ENCODE assay signal across 30 cellular contexts in genomic region chr6:18221288-18221615, GRCh38. TPM values are rescaled to one million over a fixed set of nuclear protein-coding genes. Genes with fewer than 3 reads are reported as not detected.
DNase-seq lines count a peak whose midpoint lies in the region; ATAC-seq and TF ChIP-seq lines count a peak whose summit lies in the region.
"Had no signal": no experiment of that assay in that cellular context is flagged by ENCODE, and none has a peak within 500 bp of the region (broad histone marks: within the 10 kb centered on the region; RNA-seq: fewer than 3 reads in every experiment).

No MANE protein-coding gene starts in this region.

- H3K27me3 ChIP-seq in GM23338 (ENCODE audit: insufficient read depth) (no peaks in the 10 kb centered on the region), right cardiac atrium (ENCODE audit: control insufficient read depth, insufficient read depth) (no peaks in the 10 kb centered on the region)
- H3K27me3 ChIP-seq in naive thymus-derived CD4-positive, alpha-beta T cell (ENCODE audit: control insufficient read depth in 2 of 2, insufficient read depth in 2 of 2, low read length in 2 of 2) = no peaks in the 10 kb centered on the region
- H3K27me3 ChIP-seq: gastrocnemius medialis, ovary, uterus had no signal

- POLR2A ChIA-PET in naive thymus-derived CD4-positive, alpha-beta T cell (lab: Charles Lee) = no interaction called here

- no peak overlapping the region for H2AFZ ChIP-seq in GM23338

- H3F3A ChIP-seq in GM23338 (replicated peaks; ENCODE audit: low read depth) = no peaks in the 10 kb centered on the region

- no peaks in the 10 kb centered on the region for H3K9me3 Mint-ChIP-seq in activated naive CD4-positive, alpha-beta T cell treated with anti-CD3 and anti-CD28 coated beads for 36 hours
- H3K9me3 Mint-ChIP-seq in GM23338 = no peaks in the 10 kb centered on the region
- H3K9me3 Mint-ChIP-seq in activated naive CD8-positive, alpha-beta T cell treated with anti-CD3 and anti-CD28 coated beads, Interleukin-2, amount 50 U/mL, for 24 hours = no peaks in the 10 kb centered on the region
- peaks cover 0 to 3% (median 0%) of the 10 kb centered on the region in 11 donors for H3K9me3 Mint-ChIP-seq in naive thymus-derived CD4-positive, alpha-beta T cell
- H3K9me3 Mint-ChIP-seq: brain, nephron had no signal

- no peak for TF ChIP-seq CTCF in GM23338 (conservative IDR thresholded peaks at IDR 0.05; ENCODE audit: low read depth in 2 of 2)

- peak; percentile 28; the same call in 2 of the 3 replicates for ATAC-seq in GM23338
- ATAC-seq in activated naive CD8-positive, alpha-beta T cell treated with anti-CD3 and anti-CD28 coated beads, Interleukin-2, amount 50 U/mL, for 24 hours = no peak
- no peak for ATAC-seq in naive thymus-derived CD4-positive, alpha-beta T cell
- no peak for ATAC-seq in right cardiac atrium
- no peak for ATAC-seq in HG02938 (IDR thresholded peaks at IDR 0.05; ENCODE audit: unreplicated experiment)
- ATAC-seq: activated CD8-positive, alpha-beta T cell treated with anti-CD3 and anti-CD28 coated beads, Interleukin-2, amount 10 ng/mL, durations not matched to agents 7 days and 5 days; gastrocnemius medialis; Right ventricle myocardium inferior; stimulated activated naive CD8-positive, alpha-beta T cell treated with anti-CD3 and anti-CD28 coated beads, Interleukin-15, Interleukin-2, amounts not matched to agents 100 U/mL and 50 U/mL, for 24 hours had no signal

- no peak overlapping the region for H3K4me2 ChIP-seq in GM23338

- H3K36me3 Mint-ChIP-seq in activated naive CD4-positive, alpha-beta T cell treated with anti-CD3 and anti-CD28 coated beads for 36 hours (ENCODE audit: low read depth) = peaks cover 45% of the 10 kb centered on the region
- H3K36me3 Mint-ChIP-seq in GM23338 (ENCODE audit: low read depth) = peaks cover 50% of the 10 kb centered on the region
- H3K36me3 Mint-ChIP-seq in activated naive CD8-positive, alpha-beta T cell treated with anti-CD3 and anti-CD28 coated beads, Interleukin-2, amount 50 U/mL, for 24 hours (ENCODE audit: low read depth) = peaks cover 59% of the 10 kb centered on the region
- H3K36me3 Mint-ChIP-seq in naive thymus-derived CD4-positive, alpha-beta T cell = peaks cover 9 to 68% (median 38%) of the 10 kb centered on the region in 5 donors

- WGBS in right cardiac atrium = 91% methylated on average over 4 of the region's 4 CpGs

- H3K27ac ChIP-seq in GM23338 (ENCODE audit: low read depth) = peak overlapping the region; percentile 76
- no peak overlapping the region for H3K27ac ChIP-seq in naive thymus-derived CD4-positive, alpha-beta T cell (ENCODE audit: low read depth, low read length)
- H3K27ac ChIP-seq in right cardiac atrium (ENCODE audit: low read length) = no peak overlapping the region
- H3K27ac ChIP-seq: gastrocnemius medialis, HL-60, ovary, thoracic aorta, uterus had no signal

- CTCF ChIA-PET in activated naive CD4-positive, alpha-beta T cell treated with anti-CD3 and anti-CD28 coated beads for 36 hours (lab: Charles Lee) = interaction anchor here (0.5 kb wide), 1 partner anchor 51 kb away, joined by 3 read pairs; no protein-coding TSS in a partner anchor
- CTCF ChIA-PET in naive thymus-derived CD4-positive, alpha-beta T cell (lab: Charles Lee) = no interaction called here

- H3K9me3 ChIP-seq in naive thymus-derived CD4-positive, alpha-beta T cell (ENCODE audit: control insufficient read depth in 2 of 3, low read length in 3 of 3) = no peaks in the 10 kb centered on the region
- H3K9me3 ChIP-seq in right cardiac atrium (ENCODE audit: control insufficient read depth, low read length) = no peaks in the 10 kb centered on the region
- H3K9me3 ChIP-seq: gastrocnemius medialis, ovary, thoracic aorta, uterus had no signal

- H3K36me3 ChIP-seq in GM23338 (ENCODE audit: insufficient read depth) = peaks cover 24% of the 10 kb centered on the region; the same call in 1 of the 2 replicates
- peaks cover 3 to 48% (median 9%) of the 10 kb centered on the region in 3 experiments for H3K36me3 ChIP-seq in naive thymus-derived CD4-positive, alpha-beta T cell (ENCODE audit: control insufficient read depth in 2 of 3, insufficient read depth in 3 of 3, low read length in 3 of 3)
- H3K36me3 ChIP-seq: ovary, uterus had no signal

- no peaks in the 10 kb centered on the region for H3K27me3 Mint-ChIP-seq in activated naive CD4-positive, alpha-beta T cell treated with anti-CD3 and anti-CD28 coated beads for 36 hours (ENCODE audit: low read depth)
- peaks cover 6% of the 10 kb centered on the region for H3K27me3 Mint-ChIP-seq in GM23338 (ENCODE audit: insufficient read depth, low read depth, poor library complexity)
- H3K27me3 Mint-ChIP-seq in activated naive CD8-positive, alpha-beta T cell treated with anti-CD3 and anti-CD28 coated beads, Interleukin-2, amount 50 U/mL, for 24 hours = no peaks in the 10 kb centered on the region
- H3K27me3 Mint-ChIP-seq in naive thymus-derived CD4-positive, alpha-beta T cell = no peaks in the 10 kb centered on the region
- H3K27me3 Mint-ChIP-seq: brain had no signal

- no peak overlapping the region for H3K4me3 Mint-ChIP-seq in activated naive CD4-positive, alpha-beta T cell treated with anti-CD3 and anti-CD28 coated beads for 36 hours
- no peak overlapping the region for H3K4me3 Mint-ChIP-seq in GM23338
- H3K4me3 Mint-ChIP-seq in activated naive CD8-positive, alpha-beta T cell treated with anti-CD3 and anti-CD28 coated beads, Interleukin-2, amount 50 U/mL, for 24 hours = no peak overlapping the region
- no peak overlapping the region for H3K4me3 Mint-ChIP-seq in naive thymus-derived CD4-positive, alpha-beta T cell
- H3K4me3 Mint-ChIP-seq: activated CD8-positive, alpha-beta T cell treated with anti-CD3 and anti-CD28 coated beads, Interleukin-2, amount 10 ng/mL, durations not matched to agents 7 days and 5 days; brain; CD14-positive monocyte; nephron had no signal

- H3K4me1 ChIP-seq in GM23338 (ENCODE audit: insufficient read depth) (no peaks in the 10 kb centered on the region), right cardiac atrium (ENCODE audit: control insufficient read depth, insufficient read depth, low read length) (no peaks in the 10 kb centered on the region)
- H3K4me1 ChIP-seq in naive thymus-derived CD4-positive, alpha-beta T cell (ENCODE audit: control insufficient read depth in 2 of 2, insufficient read depth in 2 of 2, low read length in 2 of 2) = no peaks in the 10 kb centered on the region
- H3K4me1 ChIP-seq: gastrocnemius medialis, uterus had no signal

- no peak for DNase-seq in activated naive CD4-positive, alpha-beta T cell treated with anti-CD3 and anti-CD28 coated beads for 36 hours
- no peak for DNase-seq in activated naive CD4-positive, alpha-beta T cell (lab: John Stamatoyannopoulos, UW)
- DNase-seq in GM23338 (ENCODE audit: low spot score) = no peak
- no peak for DNase-seq in activated naive CD8-positive, alpha-beta T cell treated with anti-CD3 and anti-CD28 coated beads, Interleukin-2, amount 50 U/mL, for 24 hours
- no peak for DNase-seq in naive thymus-derived CD4-positive, alpha-beta T cell
- no peak for DNase-seq in right cardiac atrium
- no peak for DNase-seq in activated CD8-positive, alpha-beta memory T cell treated with anti-CD3 and anti-CD28 coated beads, Interleukin-2, amount 50 U/mL, for 48 hours
- DNase-seq: activated CD4-positive, CD25-positive, alpha-beta regulatory T cell treated with anti-CD3 and anti-CD28 coated beads, Interleukin-2, amount 50 U/mL, for 72 hours; activated CD8-positive, alpha-beta T cell treated with anti-CD3 and anti-CD28 coated beads, Interleukin-2, amount 10 ng/mL, durations not matched to agents 7 days and 5 days; activated effector memory CD4-positive, alpha-beta T cell treated with Interleukin-2 at 50 U/mL for 16 hours; gastrocnemius medialis; Karpas-422; midbrain; NCI-H1417 treated with DMSO at 0.1 percent for 48 hours; NCI-H2081 treated with DMSO at 0.1 percent for 48 hours; NCI-H2227 treated with DMSO at 0.1 percent for 48 hours; NCI-H526 treated with DMSO at 0.1 percent for 48 hours; ovary; retina; small intestine; stimulated activated naive CD8-positive, alpha-beta T cell treated with anti-CD3 and anti-CD28 coated beads, Interleukin-15, Interleukin-2, amounts not matched to agents 100 U/mL and 50 U/mL, for 24 hours; T-helper 2 cell; uterus had no signal

- intact Hi-C loops in activated naive CD4-positive, alpha-beta T cell treated with anti-CD3 and anti-CD28 coated beads for 36 hours (cut with micrococcal nuclease) = no loop called here
- intact Hi-C loops in naive thymus-derived CD4-positive, alpha-beta T cell (cut with micrococcal nuclease) = loop anchor here in 1 of 2 donors (5.0 kb wide), 1 partner anchor 64 kb away; the partner anchor contains the start of genes KDM1B and TPMT
- intact Hi-C loops in right cardiac atrium (cut with DNase I) = no loop called here

- H4K20me1 ChIP-seq in GM23338 (replicated peaks; ENCODE audit: insufficient read depth) = peaks cover 4% of the 10 kb centered on the region

- no peaks in the 10 kb centered on the region for H3K79me2 ChIP-seq in GM23338 (replicated peaks; ENCODE audit: insufficient read depth)

- H3K4me3 ChIP-seq in GM23338 = no peak overlapping the region
- H3K4me3 ChIP-seq in naive thymus-derived CD4-positive, alpha-beta T cell (ENCODE audit: low read length) = no peak overlapping the region
- no peak overlapping the region for H3K4me3 ChIP-seq in right cardiac atrium (ENCODE audit: low read length)
- H3K4me3 ChIP-seq: gastrocnemius medialis, ovary, thoracic aorta, uterus had no signal

- no peaks in the 10 kb centered on the region for H3K9me2 ChIP-seq in GM23338 (ENCODE audit: insufficient read depth)

- H3K4me1 Mint-ChIP-seq in activated naive CD4-positive, alpha-beta T cell treated with anti-CD3 and anti-CD28 coated beads for 36 hours (ENCODE audit: low read depth) = no peaks in the 10 kb centered on the region
- peaks cover 9% of the 10 kb centered on the region for H3K4me1 Mint-ChIP-seq in GM23338
- H3K4me1 Mint-ChIP-seq in activated naive CD8-positive, alpha-beta T cell treated with anti-CD3 and anti-CD28 coated beads, Interleukin-2, amount 50 U/mL, for 24 hours = peaks cover 3% of the 10 kb centered on the region
- no peaks in the 10 kb centered on the region for H3K4me1 Mint-ChIP-seq in naive thymus-derived CD4-positive, alpha-beta T cell
- H3K4me1 Mint-ChIP-seq: brain, nephron had no signal

- peak overlapping the region; percentile 33 for H3K27ac Mint-ChIP-seq in activated naive CD4-positive, alpha-beta T cell treated with anti-CD3 and anti-CD28 coated beads for 36 hours
- H3K27ac Mint-ChIP-seq in GM23338 = peak overlapping the region; percentile 53
- H3K27ac Mint-ChIP-seq in activated naive CD8-positive, alpha-beta T cell treated with anti-CD3 and anti-CD28 coated beads, Interleukin-2, amount 50 U/mL, for 24 hours = peak overlapping the region; percentile 3
- peak overlapping the region in 6 of 9 donors; percentile 3 to 70 (median 50) for H3K27ac Mint-ChIP-seq in naive thymus-derived CD4-positive, alpha-beta T cell
- H3K27ac Mint-ChIP-seq: activated CD8-positive, alpha-beta T cell treated with anti-CD3 and anti-CD28 coated beads, Interleukin-2, amount 10 ng/mL, durations not matched to agents 7 days and 5 days had no signal

RNA-seq across cellular contexts. Expression of gene DEK, which starts 43.1 kb away (rescaled TPM):
- total RNA-seq in activated naive CD4-positive, alpha-beta T cell treated with anti-CD3 and anti-CD28 coated beads for 36 hours = 100 to 1,000 TPM; 200 to 203 TPM
- total RNA-seq in GM23338 (2014; rRNA removed; shearing (Covaris generic)) = 213 and 218 TPM in 2 replicates
- 516 and 582 TPM in 2 replicates for polyA plus RNA-seq in GM23338 (2016; fragmentation: Nextera tagmentation; extraction: Ambion mirVana)
- total RNA-seq in naive thymus-derived CD4-positive, alpha-beta T cell = 100 to 1,000 TPM in 3 of 5 experiments, 10 to 100 TPM in 2; 49.6 to 174 (median 101) TPM
- 10 to 100 TPM; 41.6 to 51.6 TPM for polyA plus RNA-seq in naive thymus-derived CD4-positive, alpha-beta T cell
- total RNA-seq in right cardiac atrium = 10 to 100 TPM; 82.5 to 97.9 (median 89.1) TPM
- 49.9 TPM for polyA plus RNA-seq in right cardiac atrium

Comparison
In these comparisons a context has a peak if more than half of its experiments do, and no peak if none do; other contexts are left out.
1. H3K27ac Mint-ChIP-seq: peak in every context shown above with its lines; median percentile 53 in GM23338; 50 in naive thymus-derived CD4-positive, alpha-beta T cell; 33 in activated naive CD4-positive, alpha-beta T cell treated with anti-CD3 and anti-CD28 coated beads for 36 hours; 3 in activated naive CD8-positive, alpha-beta T cell treated with anti-CD3 and anti-CD28 coated beads, Interleukin-2, amount 50 U/mL, for 24 hours.